ENCODE assay signal across 8 cellular contexts in the genomic region with DNA sequence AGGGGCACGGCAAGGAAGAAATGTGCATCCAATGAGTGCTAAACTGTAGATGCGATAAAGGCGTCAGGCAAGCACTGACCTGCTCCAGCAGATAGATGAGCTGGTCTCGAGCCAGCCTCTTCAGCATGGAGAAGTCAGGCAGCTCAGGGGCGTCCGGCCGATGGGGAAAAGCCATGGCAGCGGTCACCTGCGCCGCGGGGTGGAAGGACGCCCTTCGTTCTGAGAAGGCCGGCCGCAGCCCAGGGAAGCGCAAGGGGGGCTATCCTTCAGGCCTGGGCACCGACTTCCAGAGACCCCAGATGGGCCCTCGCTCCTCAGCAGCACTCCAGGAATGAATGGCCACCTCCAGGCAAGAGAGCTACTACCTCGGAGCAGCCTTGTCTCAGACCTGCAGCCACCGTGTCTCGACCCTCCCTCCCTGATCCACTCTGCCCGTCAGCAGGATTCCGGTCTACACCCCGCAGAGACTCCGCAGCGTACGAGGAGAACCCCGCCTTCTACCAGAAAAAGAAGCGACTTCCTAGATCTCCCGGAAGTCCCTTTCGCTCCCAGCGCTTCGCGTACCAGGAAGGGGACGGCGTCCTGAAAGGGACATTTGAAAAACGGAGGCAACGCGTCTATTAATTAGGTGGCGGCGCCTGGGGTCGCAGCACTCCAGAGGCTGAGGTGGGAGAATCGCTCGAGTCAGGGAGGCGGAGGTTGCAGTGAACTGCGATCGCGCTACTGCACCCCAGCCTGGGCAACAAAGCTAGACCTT. TPM values are rescaled to one million over a fixed set of nuclear protein-coding genes. Genes with fewer than 3 reads are reported as not detected.
A peak's percentile ranks its signal among the peaks of the same experiment; 100 is the strongest.
DNase-seq lines count a peak whose midpoint lies in the region; ATAC-seq and TF ChIP-seq lines count a peak whose summit lies in the region.

Gene VPS33B (minus strand): TSS at position 520 of the 757 bp plus-strand sequence. CDS start 345 bp downstream, at position 175.

- H3K27me3 ChIP-seq in right cardiac atrium (ENCODE audit: control insufficient read depth, insufficient read depth) (no peaks in the 10 kb centered on the region), uterus (no peaks in the 10 kb centered on the region)

- H3K9me3 ChIP-seq in T-helper 17 cell (ENCODE audit: control insufficient read depth, low read length, poor library complexity, severe bottlenecking) = no peaks in the 10 kb centered on the region
- no peaks in the 10 kb centered on the region for H3K9me3 ChIP-seq in right cardiac atrium (ENCODE audit: control insufficient read depth, low read length)
- no peaks in the 10 kb centered on the region for H3K9me3 ChIP-seq in uterus

- DNase-seq in GM12864 (ENCODE audit: low read depth) (peak; percentile 72), NCI-H1694 (lab: John Stamatoyannopoulos, UW) (peak; percentile 85), T-helper 17 cell (peak; percentile 50 to 70 (median 61)), right cardiac atrium (peak; percentile 85 to 91 (median 89)), pulmonary artery endothelial cell (ENCODE audit: low read depth, low spot score) (peak; percentile 40), uterus (peak; percentile 78 to 79)

- H3K27ac ChIP-seq in angular gyrus (ENCODE audit: low read depth, low read length) = peak within 1 kb of the TSS; percentile 69
- H3K27ac ChIP-seq in right cardiac atrium (ENCODE audit: low read length) = peak within 1 kb of the TSS; percentile 88
- peak within 1 kb of the TSS; percentile 54 to 64 for H3K27ac ChIP-seq in uterus

- H3K36me3 Mint-ChIP-seq in T-helper 17 cell (ENCODE audit: low read depth) = no peaks in the 10 kb centered on the region

- H3K27me3 Mint-ChIP-seq in T-helper 17 cell = no peaks in the 10 kb centered on the region

- H3K27ac Mint-ChIP-seq in T-helper 17 cell = peak within 1 kb of the TSS; percentile 94

- H3K4me1 Mint-ChIP-seq in T-helper 17 cell = peaks cover 36% of the 10 kb centered on the region

- peak within 1 kb of the TSS; percentile 96 for H3K4me3 Mint-ChIP-seq in T-helper 17 cell

- H3K4me3 ChIP-seq in GM12864 (ENCODE audit: low read depth, low read length) = peak within 1 kb of the TSS; percentile 74
- H3K4me3 ChIP-seq in right cardiac atrium (ENCODE audit: low read length) = peak within 1 kb of the TSS; percentile 88
- peak within 1 kb of the TSS; percentile 65 to 88 for H3K4me3 ChIP-seq in uterus

- TF ChIP-seq CTCF in GM12864 (IDR thresholded peaks at IDR 0.05; ENCODE audit: low read depth, low read length, missing control alignments) (no peak), uterus (IDR thresholded peaks at IDR 0.05) (no peak)

- H3K4me1 ChIP-seq in right cardiac atrium (ENCODE audit: control insufficient read depth, insufficient read depth, low read length) = no peaks in the 10 kb centered on the region
- no peaks in the 10 kb centered on the region for H3K4me1 ChIP-seq in uterus

- H3K36me3 ChIP-seq in uterus = no peaks in the 10 kb centered on the region

- ATAC-seq in HG02870 (IDR thresholded peaks at IDR 0.05; ENCODE audit: unreplicated experiment) (peak; percentile 74), T-helper 17 cell (peak; percentile 89), right cardiac atrium (peak; percentile 92 to 95)

- intact Hi-C loops in right cardiac atrium (cut with DNase I) (no loop called here), uterus (cut with DNase I; ENCODE audit: low total_unique reads) (no loop called here)

- TF ChIP-seq POLR2A in uterus (IDR thresholded peaks at IDR 0.05) = peak in 1 of 2 donors; percentile 18

- under 1% methylated on average over 48 of the region's 48 CpGs for WGBS in right cardiac atrium

RNA-seq across cellular contexts. Expression of gene VPS33B, which starts in this region (rescaled TPM):
- total RNA-seq in T-helper 17 cell = 10 to 100 TPM; 19.2 to 23.6 TPM
- total RNA-seq in right cardiac atrium = 1 to 10 TPM; 3.8 to 7.6 (median 6.8) TPM
- polyA plus RNA-seq in right cardiac atrium = 4.2 TPM
- total RNA-seq in pulmonary artery endothelial cell = 14.1 and 14.9 TPM in 2 replicates
- 10 to 100 TPM in 1 of 4 donors, 1 to 10 TPM in 3; 6.7 to 12.6 (median 8.1) TPM for total RNA-seq in uterus

Comparison
In these comparisons a context has a peak if more than half of its experiments do, and no peak if none do; other contexts are left out.
1. Peak in every context shown above with its lines: DNase-seq, ATAC-seq, H3K4me3 ChIP-seq and H3K27ac ChIP-seq.